Comparison of ENCODE assay signal across 2 cellular contexts in genomic region chr9:127790094-127790855, GRCh38.
TF ChIP-seq lines count a peak whose summit lies in the region.

No MANE protein-coding gene starts in this region.

TF ChIP-seq in SK-N-SH, 30 proteins besides CTCF, POLR2A, EP300 and RAD21:
- TF ChIP-seq, protein P1, sequence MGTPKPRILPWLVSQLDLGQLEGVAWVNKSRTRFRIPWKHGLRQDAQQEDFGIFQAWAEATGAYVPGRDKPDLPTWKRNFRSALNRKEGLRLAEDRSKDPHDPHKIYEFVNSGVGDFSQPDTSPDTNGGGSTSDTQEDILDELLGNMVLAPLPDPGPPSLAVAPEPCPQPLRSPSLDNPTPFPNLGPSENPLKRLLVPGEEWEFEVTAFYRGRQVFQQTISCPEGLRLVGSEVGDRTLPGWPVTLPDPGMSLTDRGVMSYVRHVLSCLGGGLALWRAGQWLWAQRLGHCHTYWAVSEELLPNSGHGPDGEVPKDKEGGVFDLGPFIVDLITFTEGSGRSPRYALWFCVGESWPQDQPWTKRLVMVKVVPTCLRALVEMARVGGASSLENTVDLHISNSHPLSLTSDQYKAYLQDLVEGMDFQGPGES (IDR thresholded peaks at IDR 0.05; ENCODE audit: low read depth, low read length), result no peak

TF ChIP-seq in SK-N-SH treated with all-trans-retinoic acid at 6 μM for 48 hours, 23 proteins besides CTCF, POLR2A, EP300 and RAD21 (continued from another document):
- TF ChIP-seq TCF4 (CRISPR knock-in tag; IDR thresholded peaks at IDR 0.05; ENCODE audit: borderline replicate concordance) (no peak), CSDC2 (CRISPR knock-in tag; IDR thresholded peaks at IDR 0.05) (no peak), SNAI2 (CRISPR knock-in tag; IDR thresholded peaks at IDR 0.05) (no peak)
- TF ChIP-seq, protein P2, sequence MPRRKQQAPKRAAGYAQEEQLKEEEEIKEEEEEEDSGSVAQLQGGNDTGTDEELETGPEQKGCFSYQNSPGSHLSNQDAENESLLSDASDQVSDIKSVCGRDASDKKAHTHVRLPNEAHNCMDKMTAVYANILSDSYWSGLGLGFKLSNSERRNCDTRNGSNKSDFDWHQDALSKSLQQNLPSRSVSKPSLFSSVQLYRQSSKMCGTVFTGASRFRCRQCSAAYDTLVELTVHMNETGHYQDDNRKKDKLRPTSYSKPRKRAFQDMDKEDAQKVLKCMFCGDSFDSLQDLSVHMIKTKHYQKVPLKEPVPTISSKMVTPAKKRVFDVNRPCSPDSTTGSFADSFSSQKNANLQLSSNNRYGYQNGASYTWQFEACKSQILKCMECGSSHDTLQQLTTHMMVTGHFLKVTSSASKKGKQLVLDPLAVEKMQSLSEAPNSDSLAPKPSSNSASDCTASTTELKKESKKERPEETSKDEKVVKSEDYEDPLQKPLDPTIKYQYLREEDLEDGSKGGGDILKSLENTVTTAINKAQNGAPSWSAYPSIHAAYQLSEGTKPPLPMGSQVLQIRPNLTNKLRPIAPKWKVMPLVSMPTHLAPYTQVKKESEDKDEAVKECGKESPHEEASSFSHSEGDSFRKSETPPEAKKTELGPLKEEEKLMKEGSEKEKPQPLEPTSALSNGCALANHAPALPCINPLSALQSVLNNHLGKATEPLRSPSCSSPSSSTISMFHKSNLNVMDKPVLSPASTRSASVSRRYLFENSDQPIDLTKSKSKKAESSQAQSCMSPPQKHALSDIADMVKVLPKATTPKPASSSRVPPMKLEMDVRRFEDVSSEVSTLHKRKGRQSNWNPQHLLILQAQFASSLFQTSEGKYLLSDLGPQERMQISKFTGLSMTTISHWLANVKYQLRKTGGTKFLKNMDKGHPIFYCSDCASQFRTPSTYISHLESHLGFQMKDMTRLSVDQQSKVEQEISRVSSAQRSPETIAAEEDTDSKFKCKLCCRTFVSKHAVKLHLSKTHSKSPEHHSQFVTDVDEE (CRISPR knock-in tag; IDR thresholded peaks at IDR 0.05), result no peak
- TF ChIP-seq, protein P3, sequence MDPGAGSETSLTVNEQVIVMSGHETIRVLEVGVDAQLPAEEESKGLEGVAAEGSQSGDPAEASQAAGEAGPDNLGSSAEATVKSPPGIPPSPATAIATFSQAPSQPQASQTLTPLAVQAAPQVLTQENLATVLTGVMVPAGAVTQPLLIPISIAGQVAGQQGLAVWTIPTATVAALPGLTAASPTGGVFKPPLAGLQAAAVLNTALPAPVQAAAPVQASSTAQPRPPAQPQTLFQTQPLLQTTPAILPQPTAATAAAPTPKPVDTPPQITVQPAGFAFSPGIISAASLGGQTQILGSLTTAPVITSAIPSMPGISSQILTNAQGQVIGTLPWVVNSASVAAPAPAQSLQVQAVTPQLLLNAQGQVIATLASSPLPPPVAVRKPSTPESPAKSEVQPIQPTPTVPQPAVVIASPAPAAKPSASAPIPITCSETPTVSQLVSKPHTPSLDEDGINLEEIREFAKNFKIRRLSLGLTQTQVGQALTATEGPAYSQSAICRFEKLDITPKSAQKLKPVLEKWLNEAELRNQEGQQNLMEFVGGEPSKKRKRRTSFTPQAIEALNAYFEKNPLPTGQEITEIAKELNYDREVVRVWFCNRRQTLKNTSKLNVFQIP (CRISPR knock-in tag; IDR thresholded peaks at IDR 0.05; ENCODE audit: borderline replicate concordance, low read depth), result no peak
